Comparison of ENCODE assay signal across 2 cellular contexts in the genomic region with DNA sequence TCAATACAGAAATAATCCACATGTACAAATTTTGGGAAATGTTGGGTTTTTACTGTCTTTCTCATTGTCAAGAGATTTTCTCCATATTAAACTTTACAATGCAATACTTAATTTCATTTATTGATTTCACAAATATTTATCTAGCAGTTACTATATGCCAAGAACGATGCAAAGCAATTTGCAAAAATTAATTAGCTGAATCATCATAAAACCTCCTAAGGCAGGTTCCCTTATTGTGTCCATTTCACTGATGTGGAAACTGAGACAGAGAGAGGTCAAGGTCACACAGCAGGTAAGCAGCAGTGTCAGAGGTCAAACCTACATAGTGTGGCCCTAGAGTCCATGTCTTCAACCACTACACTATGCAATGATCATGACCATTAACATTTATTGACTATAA.
A peak's percentile ranks its signal among the peaks of the same experiment; 100 is the strongest.
TF ChIP-seq lines count a peak whose summit lies in the region.

No MANE protein-coding gene starts in this region.

TF ChIP-seq in HepG2, 621 proteins besides CTCF, POLR2A, EP300 and RAD21 (continued from another document):
- TF ChIP-seq ZNF629 (CRISPR knock-in tag; conservative IDR thresholded peaks at IDR 0.05): 0 out of 2 replicates have a peak, but pooled peaks have one; percentile 23
- no peak for TF ChIP-seq CAMTA2 (CRISPR knock-in tag; IDR thresholded peaks at IDR 0.05; ENCODE audit: borderline replicate concordance)
- no peak for TF ChIP-seq SP5 (CRISPR knock-in tag; IDR thresholded peaks at IDR 0.05; ENCODE audit: borderline replicate concordance, low read depth)
- no peak for TF ChIP-seq ZNF451 (CRISPR knock-in tag; IDR thresholded peaks at IDR 0.05)
- TF ChIP-seq MAFK (conservative IDR thresholded peaks at IDR 0.05 in 1 of 2, IDR thresholded peaks at IDR 0.05 in 1 of 2; ENCODE audit: low read length in 2 of 2): peak; percentile 89 to 97
- TF ChIP-seq, protein P1, sequence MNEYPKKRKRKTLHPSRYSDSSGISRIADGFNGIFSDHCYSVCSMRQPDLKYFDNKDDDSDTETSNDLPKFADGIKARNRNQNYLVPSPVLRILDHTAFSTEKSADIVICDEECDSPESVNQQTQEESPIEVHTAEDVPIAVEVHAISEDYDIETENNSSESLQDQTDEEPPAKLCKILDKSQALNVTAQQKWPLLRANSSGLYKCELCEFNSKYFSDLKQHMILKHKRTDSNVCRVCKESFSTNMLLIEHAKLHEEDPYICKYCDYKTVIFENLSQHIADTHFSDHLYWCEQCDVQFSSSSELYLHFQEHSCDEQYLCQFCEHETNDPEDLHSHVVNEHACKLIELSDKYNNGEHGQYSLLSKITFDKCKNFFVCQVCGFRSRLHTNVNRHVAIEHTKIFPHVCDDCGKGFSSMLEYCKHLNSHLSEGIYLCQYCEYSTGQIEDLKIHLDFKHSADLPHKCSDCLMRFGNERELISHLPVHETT (CRISPR knock-in tag; conservative IDR thresholded peaks at IDR 0.05): no peak
- TF ChIP-seq IKZF4 (CRISPR knock-in tag; IDR thresholded peaks at IDR 0.05; ENCODE audit: borderline replicate concordance, low read depth, not compliant biosample characterization): no peak
- no peak for TF ChIP-seq HDAC6 (IDR thresholded peaks at IDR 0.05; ENCODE audit: low read depth, low read length)
- TF ChIP-seq, protein P2, sequence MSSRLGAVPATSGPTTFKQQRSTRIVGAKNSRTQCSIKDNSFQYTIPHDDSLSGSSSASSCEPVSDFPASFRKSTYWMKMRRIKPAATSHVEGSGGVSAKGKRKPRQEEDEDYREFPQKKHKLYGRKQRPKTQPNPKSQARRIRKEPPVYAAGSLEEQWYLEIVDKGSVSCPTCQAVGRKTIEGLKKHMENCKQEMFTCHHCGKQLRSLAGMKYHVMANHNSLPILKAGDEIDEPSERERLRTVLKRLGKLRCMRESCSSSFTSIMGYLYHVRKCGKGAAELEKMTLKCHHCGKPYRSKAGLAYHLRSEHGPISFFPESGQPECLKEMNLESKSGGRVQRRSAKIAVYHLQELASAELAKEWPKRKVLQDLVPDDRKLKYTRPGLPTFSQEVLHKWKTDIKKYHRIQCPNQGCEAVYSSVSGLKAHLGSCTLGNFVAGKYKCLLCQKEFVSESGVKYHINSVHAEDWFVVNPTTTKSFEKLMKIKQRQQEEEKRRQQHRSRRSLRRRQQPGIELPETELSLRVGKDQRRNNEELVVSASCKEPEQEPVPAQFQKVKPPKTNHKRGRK (CRISPR knock-in tag; IDR thresholded peaks at IDR 0.05): no peak
- no peak for TF ChIP-seq PHF5A (CRISPR knock-in tag; IDR thresholded peaks at IDR 0.05; ENCODE audit: low read depth, unreplicated experiment)
- peak; percentile 95 for TF ChIP-seq MAFF (IDR thresholded peaks at IDR 0.05; ENCODE audit: low read depth, low read length)
- no peak for TF ChIP-seq MATR3 (CRISPR knock-in tag; IDR thresholded peaks at IDR 0.05)
- no peak for TF ChIP-seq ZNF570 (CRISPR knock-in tag; IDR thresholded peaks at IDR 0.05; ENCODE audit: borderline replicate concordance)

TF ChIP-seq in K562, 482 proteins besides CTCF, POLR2A, EP300 and RAD21 (continued from another document):
- TF ChIP-seq CTBP1 (IDR thresholded peaks at IDR 0.05; ENCODE audit: borderline replicate concordance) (no peak), C11orf30 (IDR thresholded peaks at IDR 0.05; ENCODE audit: low read depth) (peak; percentile 68), ZBTB9 (CRISPR knock-in tag; IDR thresholded peaks at IDR 0.05) (no peak), RBM25 (IDR thresholded peaks at IDR 0.05; ENCODE audit: low read depth, low read length, severe bottlenecking) (peak; percentile 18), MAFK (IDR thresholded peaks at IDR 0.05; ENCODE audit: low read length) (peak; percentile 84), ZNF316 (IDR thresholded peaks at IDR 0.05) (peak; percentile 89), ARNT (IDR thresholded peaks at IDR 0.05) (no peak), DPF2 (IDR thresholded peaks at IDR 0.05) (no peak), MAFF (IDR thresholded peaks at IDR 0.05; ENCODE audit: low read length) (peak; percentile 85), ZNF12 (CRISPR knock-in tag; IDR thresholded peaks at IDR 0.05) (no peak), DMBX1 (CRISPR knock-in tag; IDR thresholded peaks at IDR 0.05; ENCODE audit: borderline replicate concordance) (no peak), TAL1 (IDR thresholded peaks at IDR 0.05) (no peak), ESRRA (IDR thresholded peaks at IDR 0.05; ENCODE audit: borderline replicate concordance, low read depth) (peak; percentile 66; the same call in 1 of the 2 replicates)
- TF ChIP-seq, protein P3, sequence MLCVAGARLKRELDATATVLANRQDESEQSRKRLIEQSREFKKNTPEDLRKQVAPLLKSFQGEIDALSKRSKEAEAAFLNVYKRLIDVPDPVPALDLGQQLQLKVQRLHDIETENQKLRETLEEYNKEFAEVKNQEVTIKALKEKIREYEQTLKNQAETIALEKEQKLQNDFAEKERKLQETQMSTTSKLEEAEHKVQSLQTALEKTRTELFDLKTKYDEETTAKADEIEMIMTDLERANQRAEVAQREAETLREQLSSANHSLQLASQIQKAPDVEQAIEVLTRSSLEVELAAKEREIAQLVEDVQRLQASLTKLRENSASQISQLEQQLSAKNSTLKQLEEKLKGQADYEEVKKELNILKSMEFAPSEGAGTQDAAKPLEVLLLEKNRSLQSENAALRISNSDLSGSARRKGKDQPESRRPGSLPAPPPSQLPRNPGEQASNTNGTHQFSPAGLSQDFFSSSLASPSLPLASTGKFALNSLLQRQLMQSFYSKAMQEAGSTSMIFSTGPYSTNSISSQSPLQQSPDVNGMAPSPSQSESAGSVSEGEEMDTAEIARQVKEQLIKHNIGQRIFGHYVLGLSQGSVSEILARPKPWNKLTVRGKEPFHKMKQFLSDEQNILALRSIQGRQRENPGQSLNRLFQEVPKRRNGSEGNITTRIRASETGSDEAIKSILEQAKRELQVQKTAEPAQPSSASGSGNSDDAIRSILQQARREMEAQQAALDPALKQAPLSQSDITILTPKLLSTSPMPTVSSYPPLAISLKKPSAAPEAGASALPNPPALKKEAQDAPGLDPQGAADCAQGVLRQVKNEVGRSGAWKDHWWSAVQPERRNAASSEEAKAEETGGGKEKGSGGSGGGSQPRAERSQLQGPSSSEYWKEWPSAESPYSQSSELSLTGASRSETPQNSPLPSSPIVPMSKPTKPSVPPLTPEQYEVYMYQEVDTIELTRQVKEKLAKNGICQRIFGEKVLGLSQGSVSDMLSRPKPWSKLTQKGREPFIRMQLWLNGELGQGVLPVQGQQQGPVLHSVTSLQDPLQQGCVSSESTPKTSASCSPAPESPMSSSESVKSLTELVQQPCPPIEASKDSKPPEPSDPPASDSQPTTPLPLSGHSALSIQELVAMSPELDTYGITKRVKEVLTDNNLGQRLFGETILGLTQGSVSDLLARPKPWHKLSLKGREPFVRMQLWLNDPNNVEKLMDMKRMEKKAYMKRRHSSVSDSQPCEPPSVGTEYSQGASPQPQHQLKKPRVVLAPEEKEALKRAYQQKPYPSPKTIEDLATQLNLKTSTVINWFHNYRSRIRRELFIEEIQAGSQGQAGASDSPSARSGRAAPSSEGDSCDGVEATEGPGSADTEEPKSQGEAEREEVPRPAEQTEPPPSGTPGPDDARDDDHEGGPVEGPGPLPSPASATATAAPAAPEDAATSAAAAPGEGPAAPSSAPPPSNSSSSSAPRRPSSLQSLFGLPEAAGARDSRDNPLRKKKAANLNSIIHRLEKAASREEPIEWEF (CRISPR knock-in tag; IDR thresholded peaks at IDR 0.05): no peak
